20 cellular contexts compared by ENCODE assay signal in genomic region chr16:28596115-28596630, GRCh38. TPM values are rescaled to one million over a fixed set of nuclear protein-coding genes. Genes with fewer than 3 reads are reported as not detected.
A peak's percentile ranks its signal among the peaks of the same experiment; 100 is the strongest.
DNase-seq lines count a peak whose midpoint lies in the region; ATAC-seq and TF ChIP-seq lines count a peak whose summit lies in the region.
"Had no signal": no experiment of that assay in that cellular context is flagged by ENCODE, and none has a peak within 500 bp of the region (broad histone marks: within the 10 kb centered on the region; RNA-seq: fewer than 3 reads in every experiment).

No MANE protein-coding gene starts in this region.

- in situ Hi-C loops in ACHN (cut with HindIII; ENCODE audit: low pct_ligation_motif_present, low pct_unique_long_range_greater_than_20kb, low sequenced_read_pairs) = no loop called here

- no peak overlapping the region for H2AFZ ChIP-seq in PC-9

- no peaks in the 10 kb centered on the region for H4K20me1 ChIP-seq in PC-9 (ENCODE audit: insufficient read depth)

- peak overlapping the region; percentile 25 for H3K27ac Mint-ChIP-seq in Calu3 (ENCODE audit: unreplicated experiment)
- H3K27ac Mint-ChIP-seq: activated CD4-positive, alpha-beta memory T cell treated with anti-CD3 and anti-CD28 coated beads, Interleukin-2, amount 10 ng/mL, durations not matched to agents 7 days and 5 days; activated naive CD4-positive, alpha-beta T cell treated with anti-CD3 and anti-CD28 coated beads for 36 hours; activated T-cell treated with anti-CD3 and anti-CD28 coated beads, Interleukin-2, amount 50 U/mL, for 24 hours had no signal

- DNase-seq in Calu3 (no peak), PC-9 (peak in 1 of 2 experiments; percentile 48), right lobe of liver (peak; percentile 53 to 91 (median 90)), OCI-M1 (lab: John Stamatoyannopoulos, UW) (no peak), GM03348 (ENCODE audit: low spot score) (no peak), ACHN (no peak)
- DNase-seq: activated CD4-positive, alpha-beta memory T cell treated with anti-CD3 and anti-CD28 coated beads, Interleukin-2, amount 10 ng/mL, durations not matched to agents 7 days and 5 days; activated naive CD4-positive, alpha-beta T cell treated with anti-CD3 and anti-CD28 coated beads for 36 hours; activated T-cell treated with anti-CD3 and anti-CD28 coated beads, Interleukin-2, amount 50 U/mL, for 24 hours; AML-193; GOT3; head of caudate nucleus; mesenchymal stem cell; NCI-H1436; NCI-H2171; NCI-H748 treated with DMSO at 0.1 percent for 48 hours; SK-N-SH had no signal

- H3K36me3 ChIP-seq in PC-9 (ENCODE audit: low read depth) (0 out of 2 replicates have a peak, but pooled peaks cover 11% of the 10 kb centered on the region), right lobe of liver (peaks cover 0 to 13% (median 3%) of the 10 kb centered on the region in 4 donors), rectal smooth muscle tissue (ENCODE audit: control insufficient read depth, insufficient read depth, low read length) (peaks cover 6% of the 10 kb centered on the region)

- peaks cover 23% of the 10 kb centered on the region for H3F3A ChIP-seq in PC-9 (ENCODE audit: insufficient read depth, low read depth)

- H3K27me3 Mint-ChIP-seq in Calu3 (ENCODE audit: unreplicated experiment) = no peaks in the 10 kb centered on the region
- H3K27me3 Mint-ChIP-seq: activated CD4-positive, alpha-beta memory T cell treated with anti-CD3 and anti-CD28 coated beads, Interleukin-2, amount 10 ng/mL, durations not matched to agents 7 days and 5 days; activated T-cell treated with anti-CD3 and anti-CD28 coated beads, Interleukin-2, amount 50 U/mL, for 24 hours had no signal

- H3K79me2 ChIP-seq in PC-9 (ENCODE audit: low read depth) = peaks cover 27% of the 10 kb centered on the region

- H3K4me3 ChIP-seq in PC-9 (peak overlapping the region; percentile 67), right lobe of liver (peak overlapping the region in 2 of 3 donors; percentile 46 to 50), rectal smooth muscle tissue (ENCODE audit: low read length) (peak overlapping the region; percentile 36)

- H3K27me3 ChIP-seq in PC-9 (ENCODE audit: insufficient read depth, low read depth) (no peaks in the 10 kb centered on the region), right lobe of liver (no peaks in the 10 kb centered on the region), rectal smooth muscle tissue (ENCODE audit: control insufficient read depth, insufficient read depth, low read length) (no peaks in the 10 kb centered on the region)

- CTCF ChIA-PET in Calu3 (lab: Charles Lee) = interaction anchor here (0.7 kb wide), 1 partner anchor 540 kb away, joined by 3 read pairs; no protein-coding TSS in a partner anchor
- CTCF ChIA-PET in PC-9 (lab: Charles Lee) = interaction anchor here (2.3 kb wide), 1 partner anchor 13 kb away, joined by 21 read pairs; the partner anchor contains the start of gene SULT1A1

- H3K27ac ChIP-seq in PC-9 (peak overlapping the region; percentile 94), right lobe of liver (peak overlapping the region; percentile 10 to 75 (median 54)), rectal smooth muscle tissue (ENCODE audit: low read depth, low read length) (no peak overlapping the region)

- BruUV-seq in Calu3 (replicated peaks; lab: Mats Ljungman, UMichigan) (TSS peak; percentile 42), PC-9 (replicated peaks; lab: Mats Ljungman, UMichigan) (no TSS peak)

- TF ChIP-seq POLR2A in right lobe of liver (IDR thresholded peaks at IDR 0.05) = no peak

- H3K4me2 ChIP-seq in PC-9 = peak overlapping the region; percentile 99
- H3K4me2 ChIP-seq: SK-N-SH had no signal

- peaks cover 34% of the 10 kb centered on the region for H3K4me1 ChIP-seq in PC-9 (replicated peaks; ENCODE audit: insufficient read depth)
- H3K4me1 ChIP-seq in right lobe of liver = peaks cover 0 to 20% (median 6%) of the 10 kb centered on the region in 4 donors
- H3K4me1 ChIP-seq in rectal smooth muscle tissue (ENCODE audit: control insufficient read depth, insufficient read depth, low read length) = no peaks in the 10 kb centered on the region

- no peak for TF ChIP-seq CTCF in Calu3 (IDR thresholded peaks at IDR 0.05; ENCODE audit: unreplicated experiment)
- TF ChIP-seq CTCF in PC-9 (conservative IDR thresholded peaks at IDR 0.05) = no peak
- no peak for TF ChIP-seq CTCF in right lobe of liver (IDR thresholded peaks at IDR 0.05)

- POLR2A ChIA-PET in PC-9 (lab: Charles Lee; ENCODE audit: unreplicated experiment) = interaction anchor here (0.5 to 2.3 kb wide), 5 partner anchors 14 to 304 kb away, joined by 3 to 59 read pairs (median 9); partner anchors contain the start of genes SBK1 and SULT1A1

- H3K9me2 ChIP-seq in PC-9 (ENCODE audit: insufficient read depth) = no peaks in the 10 kb centered on the region
- H3K9me2 ChIP-seq: SK-N-SH had no signal

- peak; percentile 31 to 62 (median 46) for ATAC-seq in right lobe of liver

- intact Hi-C loops in Calu3 (cut with micrococcal nuclease; ENCODE audit: unreplicated experiment) (no loop called here), PC-9 (cut with micrococcal nuclease; ENCODE audit: unreplicated experiment) (loop anchor here (5.0 kb wide), 1 partner anchor 44 kb away; the partner anchor contains the start of gene SGF29), right lobe of liver (cut with DNase I) (no loop called here)

- H3K4me1 Mint-ChIP-seq in Calu3 (ENCODE audit: low read depth, unreplicated experiment) = peaks cover 24% of the 10 kb centered on the region
- H3K4me1 Mint-ChIP-seq: activated CD4-positive, alpha-beta memory T cell treated with anti-CD3 and anti-CD28 coated beads, Interleukin-2, amount 10 ng/mL, durations not matched to agents 7 days and 5 days had no signal

- 30% methylated on average over 2 of the region's 8 CpGs for WGBS in right lobe of liver (ENCODE audit: insufficient coverage, low coverage, low lambda C conversion rate, missing lambda C conversion rate)

- no peaks in the 10 kb centered on the region for H3K9me3 Mint-ChIP-seq in Calu3 (ENCODE audit: low read depth, unreplicated experiment)
- H3K9me3 Mint-ChIP-seq: activated CD4-positive, alpha-beta memory T cell treated with anti-CD3 and anti-CD28 coated beads, Interleukin-2, amount 10 ng/mL, durations not matched to agents 7 days and 5 days; activated naive CD4-positive, alpha-beta T cell treated with anti-CD3 and anti-CD28 coated beads for 36 hours; activated T-cell treated with anti-CD3 and anti-CD28 coated beads, Interleukin-2, amount 50 U/mL, for 24 hours; WTC11 had no signal

- peak overlapping the region; percentile 17 for H3K4me3 Mint-ChIP-seq in Calu3 (ENCODE audit: low read depth, unreplicated experiment)
- H3K4me3 Mint-ChIP-seq: activated CD4-positive, alpha-beta memory T cell treated with anti-CD3 and anti-CD28 coated beads, Interleukin-2, amount 10 ng/mL, durations not matched to agents 7 days and 5 days; activated naive CD4-positive, alpha-beta T cell treated with anti-CD3 and anti-CD28 coated beads for 36 hours; activated T-cell treated with anti-CD3 and anti-CD28 coated beads, Interleukin-2, amount 50 U/mL, for 24 hours; WTC11 had no signal

- H3K9me3 ChIP-seq in PC-9 (ENCODE audit: insufficient read depth, low read depth) (no peaks in the 10 kb centered on the region), right lobe of liver (no peaks in the 10 kb centered on the region)
- H3K9me3 ChIP-seq: SK-N-SH had no signal

- peaks cover 23% of the 10 kb centered on the region for H3K36me3 Mint-ChIP-seq in Calu3 (ENCODE audit: insufficient read depth, unreplicated experiment)
- H3K36me3 Mint-ChIP-seq: WTC11 had no signal

- no peak overlapping the region for H3K9ac ChIP-seq in rectal smooth muscle tissue (ENCODE audit: low read length)
- H3K9ac ChIP-seq: SK-N-SH had no signal

RNA-seq across cellular contexts. Expression of gene SULT1A2, which starts 0.7 kb away (rescaled TPM):
- total RNA-seq in Calu3 (2022) = 1.9 and 2.5 TPM in 2 replicates
- 21.8 and 23.0 TPM in 2 replicates for total RNA-seq in PC-9 (2021)
- 10 to 100 TPM; 10.1 to 48.3 (median 18.0) TPM for total RNA-seq in right lobe of liver
- total RNA-seq: HT1080 had no signal

RNA-seq across cellular contexts. Expression of gene SULT1A1, which starts 13.7 kb away (rescaled TPM):
- 14.0 and 15.0 TPM in 2 replicates for total RNA-seq in Calu3 (2022)
- 82.0 and 98.8 TPM in 2 replicates for total RNA-seq in PC-9 (2021)
- 100 to 1,000 TPM; 132 to 335 (median 207) TPM for total RNA-seq in right lobe of liver

RNA-seq across cellular contexts. Expression of gene NPIPB8, which starts 41.7 kb away (rescaled TPM):
- total RNA-seq in Calu3 (2022) = 1.2 and 1.8 TPM in 2 replicates
- 2.2 and 4.1 TPM in 2 replicates for total RNA-seq in PC-9 (2021)
- total RNA-seq in right lobe of liver = 1 to 10 TPM in 1 of 6 experiments, under 1 TPM in 2, not detected in 3; 0.89 to 2.1 (median 0.93) TPM
- total RNA-seq: activated naive CD4-positive, alpha-beta T cell treated with anti-CD3 and anti-CD28 coated beads for 36 hours; HT1080 had no signal

RNA-seq across cellular contexts. Expression of gene SGF29, which starts 42.5 kb away (rescaled TPM):
- total RNA-seq in Calu3 (2022) = 27.9 and 31.0 TPM in 2 replicates
- 45.3 and 51.1 TPM in 2 replicates for total RNA-seq in PC-9 (2021)
- 10 to 100 TPM; 14.5 to 17.9 (median 15.4) TPM for total RNA-seq in right lobe of liver

RNA-seq across cellular contexts. Expression of gene NUPR1, which starts 57.4 kb away (rescaled TPM):
- 0.27 and 0.73 TPM in 2 replicates for total RNA-seq in Calu3 (2022)
- 17.3 and 21.3 TPM in 2 replicates for total RNA-seq in PC-9 (2021)
- total RNA-seq in right lobe of liver = 100 to 1,000 TPM in 2 of 6 experiments, 10 to 100 TPM in 4; 33.4 to 188 (median 80.7) TPM
- total RNA-seq: activated CD4-positive, alpha-beta memory T cell treated with anti-CD3 and anti-CD28 coated beads, Interleukin-2, amount 10 ng/mL, durations not matched to agents 7 days and 5 days; activated naive CD4-positive, alpha-beta T cell treated with anti-CD3 and anti-CD28 coated beads for 36 hours had no signal

Comparison
In these comparisons a context has a peak if more than half of its experiments do, and no peak if none do; other contexts are left out.
1. DNase-seq: peak in right lobe of liver (3 of 3); none in Calu3 (single experiment), OCI-M1 (single experiment), GM03348 (single experiment) and ACHN (single experiment).
2. Peak in every context shown above with its lines, with median percentiles within 50 percentile points of each other: H3K4me3 ChIP-seq.